ENCODE assay signal across 27 cellular contexts in the genomic region with DNA sequence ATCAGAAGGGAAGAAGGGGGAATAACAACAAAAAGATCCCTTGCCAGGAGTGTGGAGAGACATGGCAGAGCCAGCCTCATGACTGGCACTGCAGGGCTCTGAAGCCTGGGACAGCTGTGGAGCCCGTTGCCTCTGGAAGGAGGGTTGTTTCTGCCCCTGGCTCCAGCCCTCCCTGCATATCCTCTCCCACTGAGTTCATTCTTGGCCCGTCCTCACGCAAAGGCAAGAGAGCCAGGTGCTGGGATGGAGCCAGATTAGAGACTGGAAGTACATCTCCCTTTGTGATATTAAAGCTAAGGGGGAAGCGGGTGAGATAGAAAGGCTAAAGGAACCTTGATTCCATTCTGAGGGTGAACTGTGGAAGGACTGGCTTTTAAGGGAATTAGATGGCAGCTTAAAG.
DNase-seq lines count a peak whose midpoint lies in the region; ATAC-seq, FAIRE-seq and TF ChIP-seq lines count a peak whose summit lies in the region.
"Had no signal": no experiment of that assay in that cellular context is flagged by ENCODE, and none has a peak within 500 bp of the region (broad histone marks: within the 10 kb centered on the region; RNA-seq: fewer than 3 reads in every experiment).

No MANE protein-coding gene starts in this region.

- H3K9me3 ChIP-seq in right atrium auricular region = peaks cover 0 to 23% of the 10 kb centered on the region in 2 donors
- no peaks in the 10 kb centered on the region for H3K9me3 ChIP-seq in pancreas
- H3K9me3 ChIP-seq: gastrocnemius medialis had no signal

- H3K4me1 ChIP-seq in right atrium auricular region = peaks cover 0 to 4% of the 10 kb centered on the region in 2 donors
- H3K4me1 ChIP-seq in pancreas = peaks cover 7 to 17% (median 10%) of the 10 kb centered on the region in 3 donors
- H3K4me1 ChIP-seq: A549, gastrocnemius medialis, vagina had no signal

- H3K27me3 ChIP-seq in right atrium auricular region (no peaks in the 10 kb centered on the region), pancreas (no peaks in the 10 kb centered on the region)
- H3K27me3 ChIP-seq: gastrocnemius medialis, sigmoid colon, vagina had no signal

- DNase-seq in Right ventricle myocardium superior (peak; percentile 65), right atrium auricular region (ENCODE audit: low spot score) (no peak), globus pallidus (ENCODE audit: low spot score) (peak; percentile 30), pancreas (peak; percentile 22 to 61 (median 56)), kidney glomerular epithelial cell (lab: John Stamatoyannopoulos, UW) (no peak), midbrain (lab: John Stamatoyannopoulos, UW) (no peak), dermis blood vessel endothelial cell (no peak)
- no peak for DNase-seq in activated CD4-positive, alpha-beta T cell treated with anti-CD3 and anti-CD28 coated beads, Interleukin-2, amount 50 U/mL, for 4 hours
- DNase-seq: activated CD4-positive, alpha-beta T cell treated with anti-CD3 and anti-CD28 coated beads for 36 hours; activated effector memory CD4-positive, alpha-beta T cell treated with Interleukin-2 at 50 U/mL for 16 hours; activated T-cell treated with anti-CD3 and anti-CD28 coated beads for 4 hours; CD4-positive, alpha-beta memory T cell; central memory CD4-positive, alpha-beta T cell; gastrocnemius medialis; Karpas-422; MV-4-11; natural killer cell; NCI-H1694; NCI-H69; sigmoid colon; stimulated activated naive CD4-positive, alpha-beta T cell had no signal

- H3K4me3 ChIP-seq in right atrium auricular region (no peak overlapping the region), pancreas (no peak overlapping the region)
- H3K4me3 ChIP-seq: A549, gastrocnemius medialis, sigmoid colon, SK-N-MC, vagina had no signal

- 16 to 18% methylated on average over 4 of the region's 4 CpGs for WGBS in pancreas, 2 donors

- no peaks in the 10 kb centered on the region for H3K36me3 ChIP-seq in right atrium auricular region
- H3K36me3 ChIP-seq in pancreas = no peaks in the 10 kb centered on the region
- H3K36me3 ChIP-seq: gastrocnemius medialis, sigmoid colon, vagina had no signal

- intact Hi-C loops in Right ventricle myocardium superior (cut with DNase I) = no loop called here
- intact Hi-C loops in pancreas (cut with DNase I) = no loop called here

- ATAC-seq in Right ventricle myocardium superior (ENCODE audit: poor library complexity) = peak; percentile 88
- ATAC-seq in pancreas = peak; percentile 70 to 87 (median 80)
- ATAC-seq: A549; activated CD4-positive, alpha-beta T cell treated with anti-CD3 and anti-CD28 coated beads for 36 hours; gastrocnemius medialis; natural killer cell had no signal

- TF ChIP-seq CTCF in right atrium auricular region (IDR thresholded peaks at IDR 0.05) = no peak
- TF ChIP-seq CTCF in pancreas (IDR thresholded peaks at IDR 0.05) = no peak

- H3K27ac ChIP-seq in right atrium auricular region (no peak overlapping the region), pancreas (peak overlapping the region in 1 of 4 donors; percentile 19)
- H3K27ac ChIP-seq: A549, gastrocnemius medialis, sigmoid colon, SK-N-MC, vagina had no signal

- no peak for FAIRE-seq in pancreas (lab: Jason Lieb, UNC)
- FAIRE-seq: A549, endometrium, GM12892, islet of Langerhans had no signal

Comparison
In these comparisons a context has a peak if more than half of its experiments do, and no peak if none do; other contexts are left out.
1. DNase-seq: peak in Right ventricle myocardium superior (single experiment), globus pallidus (single experiment) and pancreas (6 of 6); none in right atrium auricular region (single experiment), kidney glomerular epithelial cell (single experiment), activated CD4-positive, alpha-beta T cell treated with anti-CD3 and anti-CD28 coated beads, Interleukin-2, amount 50 U/mL, for 4 hours (0 of 2), midbrain (single experiment) and dermis blood vessel endothelial cell (single experiment).